In the genomic region with DNA sequence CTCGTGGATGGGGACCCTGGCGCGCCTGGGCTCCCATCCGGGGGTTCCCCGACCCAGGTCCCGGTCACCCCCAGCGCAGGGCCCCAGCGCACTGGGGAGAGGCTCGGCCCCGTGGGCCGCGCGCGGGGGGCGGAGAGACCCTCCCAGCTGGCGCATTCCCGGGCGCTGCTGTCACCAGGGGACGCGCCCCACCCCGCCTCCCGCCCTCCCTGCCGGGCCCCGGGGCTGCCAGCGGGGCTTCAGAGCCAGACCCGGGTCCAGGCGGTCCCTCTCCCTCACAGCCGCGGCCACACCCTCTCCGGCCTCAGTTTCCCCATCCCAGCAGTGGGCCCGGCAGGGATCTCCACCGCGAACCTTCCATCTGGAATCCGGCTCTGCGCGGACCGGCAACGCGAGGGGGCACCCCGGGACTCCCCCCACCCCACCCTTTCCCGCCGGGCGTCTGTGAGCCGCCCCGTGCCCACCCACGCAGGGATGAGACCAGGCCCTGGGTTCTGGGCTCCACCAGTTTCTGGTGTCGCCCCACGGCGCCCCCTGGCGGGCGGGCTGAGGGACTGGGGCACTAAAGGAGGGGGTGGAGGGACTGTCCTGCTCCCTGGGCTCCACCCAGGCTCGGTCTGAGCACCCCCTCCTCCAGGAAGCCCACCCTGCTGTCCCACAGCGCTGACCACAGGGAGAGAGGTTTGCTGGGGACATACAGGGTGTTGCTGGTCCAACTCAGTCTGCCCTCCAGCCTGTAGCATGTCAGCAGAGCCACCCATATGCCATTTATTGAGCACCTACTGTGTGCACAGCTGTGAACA, we compare ENCODE assay signal across 9 cellular contexts. TPM values are rescaled to one million over a fixed set of nuclear protein-coding genes. Genes with fewer than 3 reads are reported as not detected.
DNase-seq lines count a peak whose midpoint lies in the region; ATAC-seq and TF ChIP-seq lines count a peak whose summit lies in the region.
"Had no signal": no experiment of that assay in that cellular context is flagged by ENCODE, and none has a peak within 500 bp of the region (broad histone marks: within the 10 kb centered on the region; RNA-seq: fewer than 3 reads in every experiment).

No MANE protein-coding gene starts in this region.

- DNase-seq in Right ventricle myocardium inferior (ENCODE audit: missing footprints) (no peak), cardiac septum (ENCODE audit: low spot score) (no peak), T-cell (peak in 33 of 34 experiments; percentile 38 to 75 (median 54)), ascending aorta (ENCODE audit: low spot score in 2 of 2) (no peak), iris pigment epithelial cell (ENCODE audit: low read depth) (peak; percentile 21)
- DNase-seq in stimulated activated CD4-positive, alpha-beta T cell treated with anti-CD3 and anti-CD28 coated beads, Interleukin-4, amount 100 ng/mL, for 24 hours, result peak; percentile 70

- H3K36me3 Mint-ChIP-seq in T-cell, result no peaks in the 10 kb centered on the region

- peak overlapping the region in 1 of 3 donors; percentile 52 for H3K4me3 Mint-ChIP-seq in T-cell

- H3K9me3 ChIP-seq in ascending aorta, result no peaks in the 10 kb centered on the region

- ATAC-seq in Right ventricle myocardium inferior (peak; percentile 49), T-cell (replicated peaks in 1 of 4) (peak; percentile 33 to 67 (median 40)), GM18520 (IDR thresholded peaks at IDR 0.05; ENCODE audit: unreplicated experiment) (no peak), GM19455 (IDR thresholded peaks at IDR 0.05; ENCODE audit: unreplicated experiment) (no peak)

- H3K9me3 Mint-ChIP-seq in T-cell, result no peaks in the 10 kb centered on the region

- peaks cover 0 to 5% of the 10 kb centered on the region in 2 donors for H3K27me3 Mint-ChIP-seq in T-cell

- CTCF ChIA-PET in T-cell (lab: Charles Lee), result interaction anchor here in 1 of 2 donors (0.6 kb wide), 1 partner anchor 728 kb away, joined by 3 read pairs; no protein-coding TSS in a partner anchor

- H3K27ac ChIP-seq in ascending aorta, result peak overlapping the region; percentile 75 to 78

- POLR2A ChIA-PET in T-cell (lab: Charles Lee), result no interaction called here

- H3K4me1 Mint-ChIP-seq in T-cell, result peaks cover 5 to 19% (median 8%) of the 10 kb centered on the region in 3 donors

- peaks cover 2 to 11% of the 10 kb centered on the region in 2 donors for H3K4me1 ChIP-seq in ascending aorta

- peak overlapping the region; percentile 62 to 73 for H3K4me3 ChIP-seq in ascending aorta

- TF ChIP-seq CTCF in ascending aorta (IDR thresholded peaks at IDR 0.05), result peak; percentile 51 to 73 (median 68)

- intact Hi-C loops in Right ventricle myocardium inferior (cut with DNase I) (loop anchor here (5.0 kb wide), 1 partner anchor 66 kb away; no protein-coding TSS in a partner anchor), cardiac septum (cut with DNase I) (no loop called here), ascending aorta (cut with DNase I) (loop anchor here (5.0 kb wide), 1 partner anchor 76 kb away; a partner anchor contains a TSS)

- H3K27me3 ChIP-seq in ascending aorta, result no peaks in the 10 kb centered on the region

- H3K27ac Mint-ChIP-seq in T-cell, result no peak overlapping the region

- H3K36me3 ChIP-seq in ascending aorta, result no peaks in the 10 kb centered on the region

RNA-seq across cellular contexts. Expression of a gene that starts 0.9 kb away (rescaled TPM):
- 22.9 TPM for total RNA-seq in Right ventricle myocardium inferior
- total RNA-seq in cardiac septum, result 69.7 TPM
- 1 to 10 TPM; 5.7 to 7.9 (median 6.9) TPM for total RNA-seq in T-cell
- 0.43 TPM for total RNA-seq in ascending aorta

RNA-seq across cellular contexts. Expression of a gene that starts 10.2 kb away (rescaled TPM):
- total RNA-seq in Right ventricle myocardium inferior (not detected), cardiac septum (not detected), T-cell (not detected), ascending aorta (not detected)
- total RNA-seq: renal cortical epithelial cell had no signal

RNA-seq across cellular contexts. Expression of a gene that starts 22.7 kb away (rescaled TPM):
- 1.1 TPM for total RNA-seq in Right ventricle myocardium inferior
- 3.3 TPM for total RNA-seq in cardiac septum
- total RNA-seq in T-cell, result 1 to 10 TPM; 2.2 to 6.9 (median 5.5) TPM
- total RNA-seq in ascending aorta, result 3.2 TPM

RNA-seq across cellular contexts. Expression of a gene that starts 23.5 kb away (rescaled TPM):
- total RNA-seq in Right ventricle myocardium inferior (0.89 TPM), cardiac septum (1.5 TPM), T-cell (1 to 10 TPM; 5.2 to 9.8 (median 5.6) TPM), ascending aorta (1.5 TPM)

RNA-seq across cellular contexts. Expression of a gene that starts 34.7 kb away (rescaled TPM):
- total RNA-seq in Right ventricle myocardium inferior (21.5 TPM), cardiac septum (16.9 TPM), T-cell (10 to 100 TPM; 30.8 to 76.2 (median 71.4) TPM), ascending aorta (32.7 TPM)

Comparison
In these comparisons a context has a peak if more than half of its experiments do, and no peak if none do; other contexts are left out.
1. ATAC-seq: peak in Right ventricle myocardium inferior (single experiment) and T-cell (4 of 4); none in GM18520 (single experiment) and GM19455 (single experiment).
2. DNase-seq: peak in T-cell (33 of 34), iris pigment epithelial cell (single experiment) and stimulated activated CD4-positive, alpha-beta T cell treated with anti-CD3 and anti-CD28 coated beads, Interleukin-4, amount 100 ng/mL, for 24 hours (single experiment); none in Right ventricle myocardium inferior (single experiment), cardiac septum (single experiment) and ascending aorta (0 of 2).